ENCODE assay signal across 17 cellular contexts in the genomic region with DNA sequence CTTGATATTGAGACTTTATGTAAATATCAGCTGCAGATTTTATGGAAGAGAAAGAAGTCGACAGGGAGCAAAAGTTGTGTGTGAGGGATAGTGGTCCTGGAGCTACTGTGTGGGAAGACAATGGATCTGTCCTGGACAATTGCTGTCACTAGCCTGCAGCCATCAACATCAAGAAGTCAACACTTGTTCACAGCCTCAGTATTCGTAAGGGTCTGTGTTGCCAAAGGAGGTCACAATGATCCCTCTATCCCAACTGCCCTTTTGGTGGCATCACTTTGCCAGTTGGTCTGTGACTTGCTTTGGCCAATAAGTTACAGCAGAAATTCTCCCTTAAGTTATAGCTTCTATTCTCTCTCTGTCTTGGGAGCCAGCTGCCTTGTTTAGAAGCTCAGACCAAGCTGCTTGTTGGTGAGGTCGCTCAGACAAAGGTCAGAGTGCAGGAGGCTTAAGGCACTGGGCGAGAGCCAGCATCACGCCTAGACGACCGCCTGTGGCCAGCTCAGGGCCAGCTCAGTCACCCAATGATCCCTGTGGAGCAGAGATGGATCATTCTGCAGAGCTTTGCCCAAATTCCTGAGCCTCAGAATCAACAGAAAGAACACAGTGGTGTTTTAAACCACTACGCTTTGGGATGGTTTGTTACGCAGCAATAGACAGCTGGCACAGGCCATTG.
DNase-seq lines count a peak whose midpoint lies in the region; TF ChIP-seq lines count a peak whose summit lies in the region.
"Had no signal": no experiment of that assay in that cellular context is flagged by ENCODE, and none has a peak within 500 bp of the region (broad histone marks: within the 10 kb centered on the region; RNA-seq: fewer than 3 reads in every experiment).

No MANE protein-coding gene starts in this region.

- H3K27me3 ChIP-seq in dorsolateral prefrontal cortex, result no peaks in the 10 kb centered on the region
- H3K27me3 ChIP-seq in mesenchymal stem cell (ENCODE audit: control insufficient read depth in 1 of 2, insufficient read depth in 1 of 2, low read length in 2 of 2), result peaks cover 4 to 29% of the 10 kb centered on the region in 2 experiments
- H3K27me3 ChIP-seq in tibial artery, result no peaks in the 10 kb centered on the region

- peak overlapping the region; percentile 15 for H2BK15ac ChIP-seq in mesenchymal stem cell (ENCODE audit: low read depth, poor library complexity, severe bottlenecking)

- H3K4me1 ChIP-seq in HEK293 (ENCODE audit: control insufficient read depth, insufficient read depth, low read length), result peaks cover 25% of the 10 kb centered on the region
- H3K4me1 ChIP-seq in mesenchymal stem cell (ENCODE audit: control insufficient read depth, insufficient read depth, low read depth, low read length), result peaks cover 15% of the 10 kb centered on the region
- H3K4me1 ChIP-seq in tibial artery, result no peaks in the 10 kb centered on the region

- no peak overlapping the region for H4K8ac ChIP-seq in mesenchymal stem cell (ENCODE audit: low read length)

- H3K4me3 ChIP-seq in HEK293 (ENCODE audit: low read depth, low read length), result no peak overlapping the region
- no peak overlapping the region for H3K4me3 ChIP-seq in dorsolateral prefrontal cortex
- H3K4me3 ChIP-seq in mesenchymal stem cell (ENCODE audit: insufficient read depth in 1 of 2, low read depth in 1 of 2, low read length in 2 of 2), result no peak overlapping the region
- no peak overlapping the region for H3K4me3 ChIP-seq in tibial artery
- H3K4me3 ChIP-seq: A549, GM12878 had no signal

- no peak for DNase-seq in dorsolateral prefrontal cortex
- no peak for DNase-seq in mesenchymal stem cell
- peak; percentile 67 for DNase-seq in putamen (ENCODE audit: low spot score)
- no peak for DNase-seq in ureter (ENCODE audit: low spot score)
- no peak for DNase-seq in tibial artery
- DNase-seq in erythroblast (lab: John Stamatoyannopoulos, UW), result no peak
- DNase-seq: Caco-2; NCI-H1048; NCI-H146; NCI-H2107; NCI-H345; NCI-H69; NK-92 treated with Interleukin-12 subunit alpha and Interleukin-12 subunit beta, amount 100 ng/mL, for 24 hours; PC-3 had no signal

- H3K14ac ChIP-seq in mesenchymal stem cell (ENCODE audit: low read length in 2 of 2), result peak overlapping the region in 1 of 2 experiments; percentile 26

- CTCF ChIA-PET in HEK293 (lab: Yijun Ruan, JAX), result interaction anchor here (0.6 to 1.2 kb wide), 5 partner anchors 12 to 182 kb away, joined by 3 to 5 read pairs (median 3); no protein-coding TSS in a partner anchor

- no peak overlapping the region for H3K4me2 ChIP-seq in mesenchymal stem cell (ENCODE audit: low read length, poor library complexity, severe bottlenecking)
- H3K4me2 ChIP-seq: A549 had no signal

- no peak overlapping the region for H3K9ac ChIP-seq in mesenchymal stem cell (ENCODE audit: low read length)

- H3K4ac ChIP-seq in mesenchymal stem cell (ENCODE audit: low read depth in 1 of 2, low read length in 2 of 2), result no peak overlapping the region

- no peak overlapping the region for H3K23ac ChIP-seq in mesenchymal stem cell (ENCODE audit: low read length in 2 of 2)

- POLR2A ChIA-PET in HEK293 (lab: Yijun Ruan, JAX), result no interaction called here

- H3K27ac ChIP-seq in HEK293 (ENCODE audit: extremely low read depth, low read depth, low read length) (no peak overlapping the region), dorsolateral prefrontal cortex (peak overlapping the region in 55 of 59 donors; percentile 14 to 94 (median 85)), mesenchymal stem cell (ENCODE audit: low read length, poor library complexity, severe bottlenecking) (no peak overlapping the region), tibial artery (no peak overlapping the region)
- H3K27ac ChIP-seq: A549 had no signal

- TF ChIP-seq POLR2A in erythroblast (IDR thresholded peaks at IDR 0.05; ENCODE audit: low read length), result no peak

- peak overlapping the region in 1 of 2 experiments; percentile 65 for H2BK12ac ChIP-seq in mesenchymal stem cell (ENCODE audit: low read length in 2 of 2)

- H3K79me1 ChIP-seq in mesenchymal stem cell (replicated peaks; ENCODE audit: low read length, poor library complexity, severe bottlenecking), result no peaks in the 10 kb centered on the region

- H2AFZ ChIP-seq in mesenchymal stem cell (ENCODE audit: low read depth, low read length), result no peak overlapping the region

- intact Hi-C loops in dorsolateral prefrontal cortex (cut with DNase I), result no loop called here
- intact Hi-C loops in tibial artery (cut with DNase I; ENCODE audit: low total_unique reads), result no loop called here

- H2BK5ac ChIP-seq in mesenchymal stem cell (ENCODE audit: low read depth, low read length, poor library complexity, severe bottlenecking), result no peak overlapping the region

- H2BK120ac ChIP-seq in mesenchymal stem cell (ENCODE audit: low read depth, low read length), result no peak overlapping the region

- TF ChIP-seq CTCF in HEK293 (tag by site-specific recombination; IDR thresholded peaks at IDR 0.05) (no peak), dorsolateral prefrontal cortex (IDR thresholded peaks at IDR 0.05 in 54 of 56, conservative IDR thresholded peaks at IDR 0.05 in 2 of 56; ENCODE audit: low read depth in 1 of 56, partially characterized antibody in 56 of 56) (no peak), tibial artery (IDR thresholded peaks at IDR 0.05) (no peak)

- H3K9me3 ChIP-seq in HEK293 (ENCODE audit: control insufficient read depth, insufficient read depth, low read depth, low read length) (no peaks in the 10 kb centered on the region), mesenchymal stem cell (ENCODE audit: control insufficient read depth, low read length) (no peaks in the 10 kb centered on the region), tibial artery (no peaks in the 10 kb centered on the region)
- H3K9me3 ChIP-seq: A549, Caco-2 had no signal

- no peak overlapping the region for H2AK5ac ChIP-seq in mesenchymal stem cell (ENCODE audit: low read length, severe bottlenecking)

- WGBS in mesenchymal stem cell, result 84% methylated on average over 9 of the region's 9 CpGs

- no peaks in the 10 kb centered on the region for H3K36me3 ChIP-seq in HEK293 (ENCODE audit: control insufficient read depth in 2 of 2, insufficient read depth in 1 of 2, low read length in 2 of 2)
- no peaks in the 10 kb centered on the region for H3K36me3 ChIP-seq in mesenchymal stem cell (ENCODE audit: control insufficient read depth in 1 of 2, insufficient read depth in 2 of 2, low read depth in 1 of 2, low read length in 2 of 2)
- H3K36me3 ChIP-seq in tibial artery, result no peaks in the 10 kb centered on the region

- no peak overlapping the region for H4K91ac ChIP-seq in mesenchymal stem cell (ENCODE audit: low read length)

- H3K18ac ChIP-seq in mesenchymal stem cell (ENCODE audit: low read depth in 1 of 2, low read length in 2 of 2), result peak overlapping the region; percentile 26 to 61

TF ChIP-seq in HEK293, 187 proteins besides CTCF, POLR2A, EP300 and RAD21:
- TF ChIP-seq GLI4 (tag by site-specific recombination; IDR thresholded peaks at IDR 0.05), result no peak
- no peak for TF ChIP-seq ZNF175 (tag by site-specific recombination; IDR thresholded peaks at IDR 0.05)
- TF ChIP-seq ZNF600 (tag by site-specific recombination; IDR thresholded peaks at IDR 0.05), result peak; percentile 43; the same call in 1 of the 2 replicates

Comparison
In these comparisons a context has a peak if more than half of its experiments do, and no peak if none do; other contexts are left out.
1. H3K27ac ChIP-seq: peak in dorsolateral prefrontal cortex (55 of 59); none in HEK293 (single experiment), mesenchymal stem cell (single experiment) and tibial artery (0 of 2).